In genomic region chr1:32334864-32335618, GRCh38 we compare ENCODE assay signal across 8 cellular contexts. TPM values are rescaled to one million over a fixed set of nuclear protein-coding genes. Genes with fewer than 3 reads are reported as not detected.
A peak's percentile ranks its signal among the peaks of the same experiment; 100 is the strongest.
DNase-seq lines count a peak whose midpoint lies in the region; ATAC-seq lines count a peak whose summit lies in the region.

No MANE protein-coding gene starts in this region.

- H3K4me3 Mint-ChIP-seq in activated CD4-positive, alpha-beta T cell treated with anti-CD3 and anti-CD28 coated beads, Interleukin-2, amount 10 ng/mL, durations not matched to agents 24 days and 14 days: peak overlapping the region; percentile 92
- peak overlapping the region; percentile 85 for H3K4me3 Mint-ChIP-seq in memory B cell

- H3K4me3 ChIP-seq in duodenal mucosa (ENCODE audit: low read depth in 1 of 2, low read length in 2 of 2): peak overlapping the region; percentile 56 to 74

- H3K27ac ChIP-seq in duodenal mucosa (ENCODE audit: low read depth, low read length): no peak overlapping the region

- H3K36me3 Mint-ChIP-seq in activated CD4-positive, alpha-beta T cell treated with anti-CD3 and anti-CD28 coated beads, Interleukin-2, amount 10 ng/mL, durations not matched to agents 24 days and 14 days (ENCODE audit: low read depth): peaks cover 38% of the 10 kb centered on the region
- H3K36me3 Mint-ChIP-seq in memory B cell: peaks cover 18% of the 10 kb centered on the region

- H3K9ac ChIP-seq in duodenal mucosa (ENCODE audit: low read depth in 1 of 2, low read length in 2 of 2): peak overlapping the region; percentile 55 to 64

- no peaks in the 10 kb centered on the region for H3K27me3 Mint-ChIP-seq in activated CD4-positive, alpha-beta T cell treated with anti-CD3 and anti-CD28 coated beads, Interleukin-2, amount 10 ng/mL, durations not matched to agents 24 days and 14 days
- no peaks in the 10 kb centered on the region for H3K27me3 Mint-ChIP-seq in memory B cell

- H3K27me3 ChIP-seq in duodenal mucosa (ENCODE audit: control insufficient read depth in 1 of 2, insufficient read depth in 2 of 2, low read length in 2 of 2): no peaks in the 10 kb centered on the region

- H3K4me1 Mint-ChIP-seq in activated CD4-positive, alpha-beta T cell treated with anti-CD3 and anti-CD28 coated beads, Interleukin-2, amount 10 ng/mL, durations not matched to agents 24 days and 14 days: peaks cover 39% of the 10 kb centered on the region
- H3K4me1 Mint-ChIP-seq in memory B cell: peaks cover 38% of the 10 kb centered on the region

- H3K4me1 ChIP-seq in duodenal mucosa (ENCODE audit: control insufficient read depth in 1 of 2, insufficient read depth in 2 of 2, low read length in 2 of 2): peaks cover 38 to 46% of the 10 kb centered on the region in 2 donors

- H3K9me3 ChIP-seq in duodenal mucosa (ENCODE audit: control insufficient read depth in 1 of 2, low read length in 2 of 2): no peaks in the 10 kb centered on the region

- ATAC-seq in memory B cell (ENCODE audit: low read depth): peak; percentile 43

- DNase-seq in NOMO-1 (lab: John Stamatoyannopoulos, UW; ENCODE audit: unreplicated experiment in 2 of 2) (peak; percentile 8 to 12), NOMO-1 treated with dmso at 0.1 percent for 144 hours (lab: John Stamatoyannopoulos, UW; ENCODE audit: unreplicated experiment) (no peak), LoVo (ENCODE audit: low spot score) (peak; percentile 34), memory B cell (ENCODE audit: low spot score in 2 of 2) (peak; percentile 68 to 71), DMS114 treated with DMSO at 0.1 percent for 48 hours (lab: John Stamatoyannopoulos, UW; ENCODE audit: unreplicated experiment) (no peak)
- peak; percentile 88 for DNase-seq in activated CD4-positive, alpha-beta T cell treated with anti-CD3 and anti-CD28 coated beads, Interleukin-2, amount 10 ng/mL, durations not matched to agents 24 days and 14 days
- DNase-seq in stimulated activated CD8-positive, alpha-beta memory T cell treated with anti-CD3 and anti-CD28 coated beads, Interleukin-4, amount 100 ng/mL, for 4 hours (ENCODE audit: low read depth in 2 of 2, low spot score in 1 of 2): peak; percentile 35 to 47

- H3K36me3 ChIP-seq in duodenal mucosa (ENCODE audit: control insufficient read depth in 1 of 2, insufficient read depth in 2 of 2, low read length in 2 of 2): peaks cover 19 to 32% of the 10 kb centered on the region in 2 donors

- H3K27ac Mint-ChIP-seq in activated CD4-positive, alpha-beta T cell treated with anti-CD3 and anti-CD28 coated beads, Interleukin-2, amount 10 ng/mL, durations not matched to agents 24 days and 14 days: peak overlapping the region; percentile 69
- peak overlapping the region; percentile 79 for H3K27ac Mint-ChIP-seq in memory B cell

- H3K9me3 Mint-ChIP-seq in activated CD4-positive, alpha-beta T cell treated with anti-CD3 and anti-CD28 coated beads, Interleukin-2, amount 10 ng/mL, durations not matched to agents 24 days and 14 days: no peaks in the 10 kb centered on the region
- H3K9me3 Mint-ChIP-seq in memory B cell: no peaks in the 10 kb centered on the region

- intact Hi-C loops in activated CD4-positive, alpha-beta T cell treated with anti-CD3 and anti-CD28 coated beads, Interleukin-2, amount 10 ng/mL, durations not matched to agents 24 days and 14 days (cut with micrococcal nuclease): loop anchor here (5.0 kb wide), 4 partner anchors 57 to 263 kb away; partner anchors contain the start of genes BSDC1, EIF3I, TMEM234 and TMEM39B

RNA-seq across cellular contexts. Expression of gene MARCKSL1, which starts 1.0 kb away (rescaled TPM):
- total RNA-seq in activated CD4-positive, alpha-beta T cell treated with anti-CD3 and anti-CD28 coated beads, Interleukin-2, amount 10 ng/mL, durations not matched to agents 24 days and 14 days: 34.8 and 36.6 TPM in 2 replicates

RNA-seq across cellular contexts. Expression of gene FAM229A, which starts 27.2 kb away (rescaled TPM):
- 4.2 and 4.4 TPM in 2 replicates for total RNA-seq in activated CD4-positive, alpha-beta T cell treated with anti-CD3 and anti-CD28 coated beads, Interleukin-2, amount 10 ng/mL, durations not matched to agents 24 days and 14 days

RNA-seq across cellular contexts. Expression of gene TSSK3, which starts 27.3 kb away (rescaled TPM):
- total RNA-seq in activated CD4-positive, alpha-beta T cell treated with anti-CD3 and anti-CD28 coated beads, Interleukin-2, amount 10 ng/mL, durations not matched to agents 24 days and 14 days: 1.0 and 2.3 TPM in 2 replicates

RNA-seq across cellular contexts. Expression of gene HDAC1, which starts 43.2 kb away (rescaled TPM):
- 181 and 184 TPM in 2 replicates for total RNA-seq in activated CD4-positive, alpha-beta T cell treated with anti-CD3 and anti-CD28 coated beads, Interleukin-2, amount 10 ng/mL, durations not matched to agents 24 days and 14 days

RNA-seq across cellular contexts. Expression of gene BSDC1, which starts 59.2 kb away (rescaled TPM):
- total RNA-seq in activated CD4-positive, alpha-beta T cell treated with anti-CD3 and anti-CD28 coated beads, Interleukin-2, amount 10 ng/mL, durations not matched to agents 24 days and 14 days: 44.8 and 49.5 TPM in 2 replicates

Comparison
In these comparisons a context has a peak if more than half of its experiments do, and no peak if none do; other contexts are left out.
1. DNase-seq: peak in NOMO-1 (2 of 2), LoVo (single experiment), activated CD4-positive, alpha-beta T cell treated with anti-CD3 and anti-CD28 coated beads, Interleukin-2, amount 10 ng/mL, durations not matched to agents 24 days and 14 days (single experiment), memory B cell (2 of 2) and stimulated activated CD8-positive, alpha-beta memory T cell treated with anti-CD3 and anti-CD28 coated beads, Interleukin-4, amount 100 ng/mL, for 4 hours (2 of 2); none in NOMO-1 treated with dmso at 0.1 percent for 144 hours (single experiment) and DMS114 treated with DMSO at 0.1 percent for 48 hours (single experiment).